ENCODE assay signal across 9 cellular contexts in the genomic region with DNA sequence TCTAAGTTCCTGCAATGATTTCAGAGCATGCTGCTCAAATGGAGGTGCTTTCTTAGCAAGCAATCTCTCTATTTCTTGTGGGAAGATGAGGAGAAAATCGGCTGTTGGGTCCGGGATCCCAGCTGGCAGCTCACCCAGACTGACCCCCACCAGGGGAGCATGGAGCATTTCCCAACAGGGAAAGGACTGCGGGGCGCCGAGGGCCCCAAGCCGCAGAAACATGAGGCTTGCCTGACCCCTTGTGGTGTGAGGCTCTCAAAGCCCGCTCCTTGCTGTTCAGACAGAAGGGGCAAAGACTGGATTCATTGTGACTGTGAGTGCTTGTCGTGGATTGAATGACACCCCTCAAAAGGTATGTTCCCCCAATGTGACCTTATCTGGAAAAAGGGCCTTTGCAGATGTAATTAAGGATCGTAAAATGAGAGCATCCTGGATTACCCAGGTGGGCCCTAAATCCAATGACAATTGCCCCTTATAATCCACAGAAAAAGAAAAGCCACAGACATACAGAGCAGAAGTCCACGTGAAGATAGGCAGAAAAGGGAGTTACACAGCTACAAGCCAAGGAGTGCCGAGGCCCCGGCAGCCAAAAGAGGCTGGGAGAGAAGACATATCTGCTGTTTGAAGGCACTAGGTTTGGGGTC.
DNase-seq lines count a peak whose midpoint lies in the region; FAIRE-seq and TF ChIP-seq lines count a peak whose summit lies in the region.
"Had no signal": no experiment of that assay in that cellular context is flagged by ENCODE, and none has a peak within 500 bp of the region (broad histone marks: within the 10 kb centered on the region; RNA-seq: fewer than 3 reads in every experiment).

No MANE protein-coding gene starts in this region.

- H3K36me3 ChIP-seq in kidney (ENCODE audit: control insufficient read depth in 1 of 2, insufficient read depth in 2 of 2, low read length in 2 of 2): no peaks in the 10 kb centered on the region
- no peaks in the 10 kb centered on the region for H3K36me3 ChIP-seq in stomach
- H3K36me3 ChIP-seq in uterus: no peaks in the 10 kb centered on the region

- H3K4me1 ChIP-seq in kidney (ENCODE audit: control insufficient read depth in 1 of 2, insufficient read depth in 1 of 2, low read depth in 1 of 2, low read length in 2 of 2): no peaks in the 10 kb centered on the region
- no peaks in the 10 kb centered on the region for H3K4me1 ChIP-seq in stomach
- H3K4me1 ChIP-seq in uterus: no peaks in the 10 kb centered on the region

- H3K27me3 ChIP-seq in stomach (peaks cover 0 to 15% (median 4%) of the 10 kb centered on the region in 3 donors), uterus (no peaks in the 10 kb centered on the region)

- H3K27ac ChIP-seq in kidney (ENCODE audit: low read depth in 2 of 2, low read length in 2 of 2): no peak overlapping the region
- no peak overlapping the region for H3K27ac ChIP-seq in stomach
- no peak overlapping the region for H3K27ac ChIP-seq in uterus

- no peak for FAIRE-seq in kidney (lab: Jason Lieb, UNC)
- FAIRE-seq: endometrium had no signal

- H3K9me3 ChIP-seq in kidney (ENCODE audit: control insufficient read depth in 1 of 2, low read length in 2 of 2): no peaks in the 10 kb centered on the region
- no peaks in the 10 kb centered on the region for H3K9me3 ChIP-seq in stomach
- no peaks in the 10 kb centered on the region for H3K9me3 ChIP-seq in uterus

- TF ChIP-seq POLR2A in stomach (IDR thresholded peaks at IDR 0.05) (no peak), uterus (IDR thresholded peaks at IDR 0.05) (no peak)

- intact Hi-C loops in kidney (cut with DNase I): loop anchor here (10.0 kb wide), 1 partner anchor 590 kb away; no protein-coding TSS in a partner anchor
- intact Hi-C loops in stomach (cut with DNase I; ENCODE audit: low total_unique reads): no loop called here
- intact Hi-C loops in uterus (cut with DNase I; ENCODE audit: low total_unique reads): no loop called here

- H3K4me3 ChIP-seq in kidney (ENCODE audit: low read length in 2 of 2) (no peak overlapping the region), stomach (no peak overlapping the region), uterus (no peak overlapping the region)

- WGBS in stomach, 5 donors: 11 to 19% (median 16%) methylated on average over 12 of the region's 12 CpGs

- TF ChIP-seq CTCF in kidney (IDR thresholded peaks at IDR 0.05; ENCODE audit: borderline replicate concordance, extremely low read depth, insufficient read depth) (peak; percentile 42), stomach (IDR thresholded peaks at IDR 0.05) (peak in 1 of 7 experiments; percentile 18), uterus (IDR thresholded peaks at IDR 0.05) (peak in 1 of 4 experiments; percentile 29)

- no peak overlapping the region for H3K9ac ChIP-seq in kidney (ENCODE audit: low read length in 2 of 2)

- DNase-seq in stimulated activated CD4-positive, alpha-beta T cell treated with anti-CD3 and anti-CD28 coated beads, Interleukin-15, amount 100 ng/mL, for 24 hours: peak; percentile 13
- no peak for DNase-seq in stimulated activated CD4-positive, alpha-beta T cell treated with anti-CD3 and anti-CD28 coated beads, Interleukin-4, amount 100 ng/mL, for 4 hours
- DNase-seq in NCI-H1105 (lab: John Stamatoyannopoulos, UW): peak; percentile 30
- DNase-seq in amniotic epithelial cell (ENCODE audit: low read depth): peak; percentile 7
- no peak for DNase-seq in kidney
- no peak for DNase-seq in GF-D8 (lab: John Stamatoyannopoulos, UW)
- DNase-seq in stomach: no peak
- DNase-seq in uterus: no peak

- TF ChIP-seq EP300 in stomach (IDR thresholded peaks at IDR 0.05): no peak

Comparison
In these comparisons a context has a peak if more than half of its experiments do, and no peak if none do; other contexts are left out.
1. DNase-seq: peak in stimulated activated CD4-positive, alpha-beta T cell treated with anti-CD3 and anti-CD28 coated beads, Interleukin-15, amount 100 ng/mL, for 24 hours (single experiment), NCI-H1105 (single experiment) and amniotic epithelial cell (single experiment); none in stimulated activated CD4-positive, alpha-beta T cell treated with anti-CD3 and anti-CD28 coated beads, Interleukin-4, amount 100 ng/mL, for 4 hours (0 of 2), kidney (single experiment), GF-D8 (single experiment), stomach (single experiment) and uterus (0 of 2).